ENCODE assay signal across 8 cellular contexts in the genomic region with DNA sequence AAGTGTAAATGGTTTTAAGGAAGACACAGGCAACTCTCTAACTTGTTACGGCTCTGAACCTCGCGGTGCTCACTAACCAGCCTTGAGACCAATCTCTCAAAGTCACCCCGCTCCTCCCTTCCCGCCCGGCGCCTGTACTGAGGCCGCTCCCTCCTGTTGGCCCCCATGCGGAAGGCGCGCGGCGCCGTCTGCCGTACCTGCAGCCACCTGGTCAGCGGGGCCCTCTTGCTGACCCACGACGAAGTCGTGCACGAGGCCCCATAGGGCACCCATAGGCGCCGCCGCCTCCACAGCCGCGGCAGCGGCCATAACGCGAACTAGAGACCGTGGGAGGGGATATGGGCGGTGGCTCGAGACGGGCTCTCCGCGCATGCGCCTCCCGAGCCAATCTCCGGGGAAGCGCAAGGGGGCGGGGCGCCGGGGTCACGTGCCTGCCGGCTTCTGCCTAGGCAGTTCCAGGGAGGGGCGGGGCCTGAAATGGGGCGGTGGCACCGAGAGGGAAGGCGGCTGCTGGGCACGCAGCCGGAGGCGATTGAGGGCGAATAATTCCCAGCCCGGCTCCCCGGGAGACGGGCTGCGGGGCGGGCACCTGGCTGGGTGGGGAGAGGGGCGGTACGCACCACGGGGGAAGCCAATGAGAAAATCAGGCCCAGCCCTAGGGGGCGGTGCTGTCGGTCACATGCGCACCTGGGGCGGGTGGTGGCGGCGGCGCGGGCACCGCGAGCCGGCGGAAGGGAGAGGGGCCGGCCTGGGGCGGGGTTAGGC. TPM values are rescaled to one million over a fixed set of nuclear protein-coding genes. Genes with fewer than 3 reads are reported as not detected.
A peak's percentile ranks its signal among the peaks of the same experiment; 100 is the strongest.
DNase-seq lines count a peak whose midpoint lies in the region; ATAC-seq and TF ChIP-seq lines count a peak whose summit lies in the region.

Gene MMS19, minus strand, starts transcription at position 347 of the 765 bp plus-strand sequence. Its CDS starts 38 bp downstream, at position 309.

- H3K27me3 ChIP-seq in esophagus (ENCODE audit: control insufficient read depth in 1 of 2, insufficient read depth in 2 of 2, low read length in 2 of 2) (no peaks in the 10 kb centered on the region), muscle layer of duodenum (ENCODE audit: low read depth, low read length) (no peaks in the 10 kb centered on the region)

- H3K27ac ChIP-seq in esophagus (ENCODE audit: low read depth in 2 of 2, low read length in 1 of 2) (peak within 1 kb of the TSS; percentile 86 to 92), muscle layer of duodenum (ENCODE audit: low read length) (peak within 1 kb of the TSS; percentile 93)

- DNase-seq in DMS153 treated with DMSO at 0.1 percent for 48 hours (lab: John Stamatoyannopoulos, UW; ENCODE audit: unreplicated experiment) = peak; percentile 96
- peak; percentile 96 for DNase-seq in KBM-7
- DNase-seq in activated T-cell treated with anti-CD3 and anti-CD28 coated beads, Interleukin-2, amount 50 U/mL, for 24 hours = peak; percentile 100
- DNase-seq in stimulated activated CD8-positive, alpha-beta memory T cell treated with anti-CD3 and anti-CD28 coated beads, Interleukin-7, amount 100 ng/mL, for 4 hours (ENCODE audit: low read depth in 2 of 2) = peak; percentile 98 to 99

- no peaks in the 10 kb centered on the region for H3K9me3 ChIP-seq in esophagus (ENCODE audit: control insufficient read depth in 2 of 2, insufficient read depth in 1 of 2, low read depth in 1 of 2, low read length in 1 of 2)
- no peaks in the 10 kb centered on the region for H3K9me3 ChIP-seq in muscle layer of duodenum (ENCODE audit: control insufficient read depth in 1 of 2, low read length in 2 of 2)

- peak within 1 kb of the TSS; percentile 74 to 84 for H3K4me3 ChIP-seq in esophagus (ENCODE audit: low read depth in 1 of 2, low read length in 2 of 2)
- peak within 1 kb of the TSS; percentile 87 to 96 for H3K4me3 ChIP-seq in muscle layer of duodenum (ENCODE audit: low read depth in 1 of 2, low read length in 2 of 2)

- peak within 1 kb of the TSS; percentile 94 for H3K4me3 Mint-ChIP-seq in activated T-cell treated with anti-CD3 and anti-CD28 coated beads, Interleukin-2, amount 50 U/mL, for 24 hours

- H3K36me3 ChIP-seq in esophagus (ENCODE audit: control insufficient read depth in 2 of 2, insufficient read depth in 2 of 2, low read length in 1 of 2) (no peaks in the 10 kb centered on the region), muscle layer of duodenum (ENCODE audit: control insufficient read depth in 1 of 2, insufficient read depth in 2 of 2, low read length in 2 of 2) (no peaks in the 10 kb centered on the region)

- no peaks in the 10 kb centered on the region for H3K9me3 Mint-ChIP-seq in activated T-cell treated with anti-CD3 and anti-CD28 coated beads, Interleukin-2, amount 50 U/mL, for 24 hours

- H3K27me3 Mint-ChIP-seq in activated T-cell treated with anti-CD3 and anti-CD28 coated beads, Interleukin-2, amount 50 U/mL, for 24 hours = peaks cover 27% of the 10 kb centered on the region

- peaks cover 45% of the 10 kb centered on the region for H3K36me3 Mint-ChIP-seq in activated T-cell treated with anti-CD3 and anti-CD28 coated beads, Interleukin-2, amount 50 U/mL, for 24 hours (ENCODE audit: low read depth)

- WGBS in esophagus, 2 donors = 0 to 1% methylated on average over 63 to 73 of the region's 73 CpGs

- ATAC-seq in GM21717 (IDR thresholded peaks at IDR 0.05; ENCODE audit: unreplicated experiment) = peak; percentile 89

- in situ Hi-C loops in KBM-7 (cut with MboI; ENCODE audit: low pct_unique_long_range_greater_than_20kb, low sequenced_read_pairs) = no loop called here

- H3K27ac Mint-ChIP-seq in activated T-cell treated with anti-CD3 and anti-CD28 coated beads, Interleukin-2, amount 50 U/mL, for 24 hours = peak within 1 kb of the TSS; percentile 99

- peaks cover 43% of the 10 kb centered on the region for H3K4me1 Mint-ChIP-seq in activated T-cell treated with anti-CD3 and anti-CD28 coated beads, Interleukin-2, amount 50 U/mL, for 24 hours (ENCODE audit: low read depth)

- H3K4me1 ChIP-seq in esophagus (ENCODE audit: control insufficient read depth in 2 of 2, insufficient read depth in 2 of 2, low read length in 1 of 2) (peaks cover 0 to 6% of the 10 kb centered on the region in 2 donors), muscle layer of duodenum (ENCODE audit: control insufficient read depth in 1 of 2, insufficient read depth in 2 of 2, low read length in 2 of 2) (peaks cover 10 to 50% of the 10 kb centered on the region in 2 donors)

TF ChIP-seq in PFSK-1, 5 proteins besides CTCF, POLR2A, EP300 and RAD21:
- TF ChIP-seq SIN3A (IDR thresholded peaks at IDR 0.05; ENCODE audit: borderline replicate concordance, insufficient read depth, low read length) (no peak; the same call in 1 of the 2 replicates), FOXP2 (optimal IDR thresholded peaks at IDR 0.05; ENCODE audit: borderline replicate concordance, extremely low read depth, extremely low read length, insufficient read depth) (peak; percentile 36), TAF1 (IDR thresholded peaks at IDR 0.05; ENCODE audit: borderline replicate concordance, insufficient read depth, low read length) (0 out of 2 replicates have a peak, but pooled peaks have one; percentile 15), POLR2AphosphoS5 (IDR thresholded peaks at IDR 0.05; ENCODE audit: low read depth, low read length) (no peak; the same call in none of the 2 replicates), REST (IDR thresholded peaks at IDR 0.05; ENCODE audit: insufficient read depth in 1 of 2, low read depth in 2 of 2, low read length in 2 of 2) (no peak)

RNA-seq across cellular contexts. Expression of gene MMS19, which starts in this region (rescaled TPM):
- polyA plus RNA-seq in PFSK-1 (2012; ENCODE audit: insufficient read length, low read depth) = 110 TPM
- 10 to 100 TPM; 37.8 to 45.1 TPM for polyA plus RNA-seq in esophagus

Comparison
In these comparisons a context has a peak if more than half of its experiments do, and no peak if none do; other contexts are left out.
1. Peak in every context shown above with its lines: DNase-seq, ATAC-seq, H3K4me3 ChIP-seq and H3K27ac ChIP-seq.